Comparison of ENCODE assay signal across 16 cellular contexts in genomic region chr1:53371121-53371666, GRCh38. TPM values are rescaled to one million over a fixed set of nuclear protein-coding genes. Genes with fewer than 3 reads are reported as not detected.
DNase-seq lines count a peak whose midpoint lies in the region; ATAC-seq and TF ChIP-seq lines count a peak whose summit lies in the region.
"Had no signal": no experiment of that assay in that cellular context is flagged by ENCODE, and none has a peak within 500 bp of the region (broad histone marks: within the 10 kb centered on the region; RNA-seq: fewer than 3 reads in every experiment).

No MANE protein-coding gene starts in this region.

- H3K4ac ChIP-seq in neuronal stem cell (ENCODE audit: low read length): no peak overlapping the region

- no peak overlapping the region for H2AK5ac ChIP-seq in neuronal stem cell (ENCODE audit: low read depth, low read length)

- no peaks in the 10 kb centered on the region for H3K79me1 ChIP-seq in neuronal stem cell (ENCODE audit: low read depth, low read length)

- no peaks in the 10 kb centered on the region for H3K36me3 Mint-ChIP-seq in GM23338 (ENCODE audit: low read depth)
- H3K36me3 Mint-ChIP-seq: immature natural killer cell; naive thymus-derived CD8-positive, alpha-beta T cell had no signal

- no peak overlapping the region for H2BK120ac ChIP-seq in neuronal stem cell (ENCODE audit: low read depth, low read length)

- H2BK5ac ChIP-seq in neuronal stem cell (ENCODE audit: low read length): no peak overlapping the region

- H3K9me3 Mint-ChIP-seq in GM23338: no peaks in the 10 kb centered on the region
- H3K9me3 Mint-ChIP-seq: immature natural killer cell; naive thymus-derived CD8-positive, alpha-beta T cell had no signal

- no peaks in the 10 kb centered on the region for H3F3A ChIP-seq in GM23338 (replicated peaks; ENCODE audit: low read depth)

- TF ChIP-seq CTCF in GM23338 (conservative IDR thresholded peaks at IDR 0.05; ENCODE audit: low read depth in 2 of 2): no peak
- no peak for TF ChIP-seq CTCF in heart right ventricle (IDR thresholded peaks at IDR 0.05)

- H4K20me1 ChIP-seq in GM23338 (replicated peaks; ENCODE audit: insufficient read depth): no peaks in the 10 kb centered on the region
- H4K20me1 ChIP-seq: BLaER1 treated with 17β-estradiol and CSF1 and Interleukin-3, amounts not matched to agents 10 nM and 100 nM had no signal

- WGBS in neuronal stem cell (ENCODE audit: extremely low coverage in 2 of 2, insufficient read length in 2 of 2, insufficient replicate concordance in 1 of 2), 2 donors: no CpG with 5 or more reads among the region's 15 CpGs
- WGBS in heart right ventricle, 2 donors: 25 to 28% methylated on average over 15 of the region's 15 CpGs

- ATAC-seq in GM23338: peak; percentile 17
- ATAC-seq in heart right ventricle: no peak
- ATAC-seq: naive thymus-derived CD8-positive, alpha-beta T cell had no signal

- H3K27ac ChIP-seq in GM23338 (ENCODE audit: low read depth) (no peak overlapping the region), neuronal stem cell (replicated peaks; ENCODE audit: low read length) (no peak overlapping the region), heart right ventricle (no peak overlapping the region)
- H3K27ac ChIP-seq: adrenal gland, prostate gland had no signal

- no peak overlapping the region for H3K4me3 ChIP-seq in GM23338
- no peak overlapping the region for H3K4me3 ChIP-seq in neuronal stem cell (ENCODE audit: low read length in 2 of 2)
- no peak overlapping the region for H3K4me3 ChIP-seq in heart right ventricle
- H3K4me3 ChIP-seq: adrenal gland; BLaER1 treated with 17β-estradiol and CSF1 and Interleukin-3, amounts not matched to agents 10 nM and 100 nM; prostate gland had no signal

- no peaks in the 10 kb centered on the region for H3K9me2 ChIP-seq in GM23338 (ENCODE audit: insufficient read depth)

- H3K23ac ChIP-seq in neuronal stem cell (ENCODE audit: low read depth, low read length, poor library complexity): peak overlapping the region; percentile 63

- H3K9me3 ChIP-seq in neuronal stem cell (replicated peaks in 1 of 2; ENCODE audit: control insufficient read depth in 2 of 2, insufficient read depth in 1 of 2, low read depth in 1 of 2, low read length in 2 of 2) (no peaks in the 10 kb centered on the region), heart right ventricle (no peaks in the 10 kb centered on the region)
- H3K9me3 ChIP-seq: adrenal gland; BLaER1 treated with 17β-estradiol and CSF1 and Interleukin-3, amounts not matched to agents 10 nM and 100 nM; prostate gland had no signal

- H3K4me2 ChIP-seq in GM23338 (no peak overlapping the region), neuronal stem cell (ENCODE audit: insufficient read depth, low read length, poor library complexity, severe bottlenecking) (no peak overlapping the region)

- no peak overlapping the region for H3K18ac ChIP-seq in neuronal stem cell (ENCODE audit: low read length)

- peaks cover 11% of the 10 kb centered on the region; the same call in 1 of the 2 replicates for H3K4me1 ChIP-seq in GM23338 (ENCODE audit: insufficient read depth)
- peaks cover 0 to 2% of the 10 kb centered on the region in 2 donors for H3K4me1 ChIP-seq in neuronal stem cell (ENCODE audit: control insufficient read depth in 2 of 2, insufficient read depth in 1 of 2, low read depth in 1 of 2, low read length in 2 of 2)
- H3K4me1 ChIP-seq in heart right ventricle: peaks cover 0 to 17% (median 0%) of the 10 kb centered on the region in 9 donors
- H3K4me1 ChIP-seq: adrenal gland, prostate gland had no signal

- H3K36me3 ChIP-seq in GM23338 (ENCODE audit: insufficient read depth) (no peaks in the 10 kb centered on the region), neuronal stem cell (replicated peaks in 1 of 2; ENCODE audit: control insufficient read depth in 2 of 2, insufficient read depth in 2 of 2, low read length in 2 of 2) (no peaks in the 10 kb centered on the region), heart right ventricle (no peaks in the 10 kb centered on the region)
- H3K36me3 ChIP-seq: adrenal gland; BLaER1 treated with 17β-estradiol and CSF1 and Interleukin-3, amounts not matched to agents 10 nM and 100 nM; prostate gland had no signal

- no peak overlapping the region for H4K8ac ChIP-seq in neuronal stem cell (ENCODE audit: low read depth, low read length)

- no peak overlapping the region for H2AFZ ChIP-seq in GM23338
- no peak overlapping the region for H2AFZ ChIP-seq in neuronal stem cell (ENCODE audit: low read length)

- H4K91ac ChIP-seq in neuronal stem cell (ENCODE audit: low read depth, low read length, poor library complexity): no peak overlapping the region

- H3K27me3 ChIP-seq in GM23338 (ENCODE audit: insufficient read depth): no peaks in the 10 kb centered on the region
- peaks cover 0 to 45% (median 0%) of the 10 kb centered on the region in 3 experiments for H3K27me3 ChIP-seq in neuronal stem cell (ENCODE audit: control insufficient read depth in 3 of 3, insufficient read depth in 3 of 3, low read depth in 1 of 3, low read length in 3 of 3)
- H3K27me3 ChIP-seq in heart right ventricle: peaks cover 0 to 33% (median 5%) of the 10 kb centered on the region in 7 donors
- H3K27me3 ChIP-seq: BLaER1 treated with 17β-estradiol and CSF1 and Interleukin-3, amounts not matched to agents 10 nM and 100 nM had no signal

- H3K4me1 Mint-ChIP-seq in GM23338: peaks cover 19% of the 10 kb centered on the region

- peak overlapping the region; percentile 94 for H2BK15ac ChIP-seq in neuronal stem cell (ENCODE audit: low read length)

- H3K27ac Mint-ChIP-seq in GM23338: no peak overlapping the region
- H3K27ac Mint-ChIP-seq: immature natural killer cell had no signal

- no peaks in the 10 kb centered on the region for H3K79me2 ChIP-seq in GM23338 (replicated peaks; ENCODE audit: insufficient read depth)

- H3K4me3 Mint-ChIP-seq in GM23338: no peak overlapping the region
- H3K4me3 Mint-ChIP-seq: immature natural killer cell; naive thymus-derived CD8-positive, alpha-beta T cell had no signal

- no peak overlapping the region for H2BK12ac ChIP-seq in neuronal stem cell (ENCODE audit: low read length)

- no peak overlapping the region for H3K9ac ChIP-seq in neuronal stem cell (ENCODE audit: low read depth, low read length, poor library complexity)

- peak; percentile 71 for DNase-seq in NCI-H82 (lab: John Stamatoyannopoulos, UW)
- no peak for DNase-seq in NCI-H82 treated with DMSO at 0.1 percent for 48 hours (lab: John Stamatoyannopoulos, UW; ENCODE audit: unreplicated experiment)
- peak; percentile 21 for DNase-seq in GM23338 (ENCODE audit: low spot score)
- DNase-seq in activated CD8-positive, alpha-beta memory T cell treated with anti-CD3 and anti-CD28 coated beads, Interleukin-2, amount 50 U/mL, for 48 hours: peak; percentile 29
- no peak for DNase-seq in neuronal stem cell (ENCODE audit: low spot score)
- no peak for DNase-seq in NOMO-1 treated with dmso at 0.1 percent for 144 hours (lab: John Stamatoyannopoulos, UW; ENCODE audit: unreplicated experiment)
- DNase-seq in heart right ventricle: no peak
- DNase-seq in activated CD4-positive, alpha-beta T cell treated with anti-CD3 and anti-CD28 coated beads for 48 hours: no peak
- DNase-seq: activated CD4-positive, alpha-beta T cell treated with anti-CD3 and anti-CD28 coated beads, Interleukin-2, amount 50 U/mL, for 1 hour; GF-D8; immature natural killer cell; stimulated activated CD4-positive, alpha-beta T cell treated with anti-CD3 and anti-CD28 coated beads, Interleukin-12 subunit alpha, Interleukin-12 subunit beta, amount 100 ng/mL, for 4 hours had no signal

- peaks cover 17% of the 10 kb centered on the region for H3K27me3 Mint-ChIP-seq in GM23338 (ENCODE audit: insufficient read depth, low read depth, poor library complexity)

- intact Hi-C loops in heart right ventricle (cut with DNase I): no loop called here

- no peak overlapping the region for H3K14ac ChIP-seq in neuronal stem cell (ENCODE audit: low read length)

TF ChIP-seq in GM23338, 12 proteins besides CTCF, POLR2A, EP300 and RAD21 (continues in another document):
- TF ChIP-seq EZH2phosphoT487 (IDR thresholded peaks at IDR 0.05; ENCODE audit: unreplicated experiment): no peak

RNA-seq across cellular contexts. Expression of gene LRP8, which starts 43.3 kb away (rescaled TPM):
- total RNA-seq in GM23338 (2014; rRNA removed; shearing (Covaris generic)): 71.1 and 72.4 TPM in 2 replicates
- polyA plus RNA-seq in GM23338 (2016; fragmentation: Nextera tagmentation; extraction: Ambion mirVana) (27.8 and 28.3 TPM in 2 replicates), heart right ventricle (1 to 10 TPM in 1 of 2 donors, under 1 TPM in 1; 0.37 to 1.1 TPM)
- polyA plus RNA-seq in neuronal stem cell (2013, experiment 1 of 2): 23.6 TPM
- polyA plus RNA-seq in neuronal stem cell (2013, experiment 2 of 2): 22.6 TPM
- 1 to 10 TPM; 1.7 to 4.7 (median 2.3) TPM for total RNA-seq in heart right ventricle

Comparison
In these comparisons a context has a peak if more than half of its experiments do, and no peak if none do; other contexts are left out.
1. DNase-seq: peak in NCI-H82 (single experiment), GM23338 (single experiment) and activated CD8-positive, alpha-beta memory T cell treated with anti-CD3 and anti-CD28 coated beads, Interleukin-2, amount 50 U/mL, for 48 hours (single experiment); none in NCI-H82 treated with DMSO at 0.1 percent for 48 hours (single experiment), neuronal stem cell (single experiment), NOMO-1 treated with dmso at 0.1 percent for 144 hours (single experiment), heart right ventricle (0 of 2) and activated CD4-positive, alpha-beta T cell treated with anti-CD3 and anti-CD28 coated beads for 48 hours (single experiment).
2. RNA of gene LRP8, which starts 43.3 kb away (total RNA-seq): 71.1 to 72.4 TPM in GM23338; 1.7 to 4.7 TPM in heart right ventricle; every median in the first group is over 10 times any median in the second.